In genomic region chr5:149488645-149489306, GRCh38 we compare ENCODE assay signal across 1 cellular context.
TF ChIP-seq lines count a peak whose summit lies in the region.

No MANE protein-coding gene starts in this region.

TF ChIP-seq in GM12878, 131 proteins besides CTCF, POLR2A, EP300 and RAD21 (continued from another document):
- TF ChIP-seq TCF7 (IDR thresholded peaks at IDR 0.05; ENCODE audit: borderline replicate concordance): no peak
